In the genomic region with DNA sequence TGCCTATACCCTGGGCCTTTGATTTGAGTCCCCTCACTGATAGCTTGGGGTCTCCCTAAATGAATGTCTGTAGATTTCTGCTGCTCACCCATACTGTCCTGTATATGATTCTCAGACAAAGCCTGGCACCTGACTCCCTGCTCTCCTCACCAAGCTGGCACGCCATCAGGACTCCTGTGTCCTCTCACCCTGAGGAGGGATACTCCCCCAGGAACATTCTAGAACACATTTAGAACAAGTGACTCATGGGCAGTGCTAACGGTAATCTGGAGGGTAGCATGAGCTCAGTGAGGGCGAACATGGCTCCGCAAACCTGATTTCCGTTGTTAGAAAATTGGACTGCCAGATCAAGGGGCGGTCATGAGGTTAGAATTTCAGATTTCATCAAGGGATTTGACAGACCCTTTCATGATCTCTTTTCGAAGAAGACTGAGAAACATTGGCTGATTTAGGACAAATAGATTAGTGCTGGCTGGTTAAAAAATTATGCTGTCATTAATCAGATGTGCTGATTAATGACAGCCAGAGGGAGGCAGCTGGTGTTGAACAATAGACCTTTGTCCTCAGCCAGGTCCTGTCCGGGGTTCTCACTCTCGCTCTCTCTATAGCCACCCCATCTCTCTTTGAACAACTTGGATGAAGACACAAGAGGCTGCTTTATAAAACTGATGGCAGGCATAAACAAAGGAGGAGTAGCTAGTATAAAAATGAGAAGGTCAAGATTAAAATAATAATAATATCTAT, we compare ENCODE assay signal across 17 cellular contexts.
"Had no signal": no experiment of that assay in that cellular context is flagged by ENCODE, and none has a peak within 500 bp of the region (broad histone marks: within the 10 kb centered on the region; RNA-seq: fewer than 3 reads in every experiment).

No MANE protein-coding gene starts in this region.

- H3K4me3 ChIP-seq: heart right ventricle, lower lobe of right lung, prostate gland, SK-N-MC, tibial nerve had no signal

- ATAC-seq: activated T-cell treated with anti-CD3 and anti-CD28 coated beads, Interleukin-2, amount 50 U/mL, for 72 hours; left colon; lower lobe of right lung; sciatic nerve; stimulated activated naive B cell treated with anti-CD40 and anti-IgM and Interleukin-4, amounts not matched to agents 10 μg/mL and 1 μg/mL and 100 μg/mL, for 72 hours had no signal

- DNase-seq: activated CD4-positive, alpha-beta T cell treated with anti-CD3 and anti-CD28 coated beads, Interleukin-2, amount 50 U/mL, for 4 hours; activated effector memory CD4-positive, alpha-beta T cell treated with anti-CD3 and anti-CD28 coated beads, Interleukin-2, amount 50 U/mL, for 16 hours; activated T-cell treated with anti-CD3 and anti-CD28 coated beads, Interleukin-2, amount 50 U/mL, for 72 hours; endodermal cell; foreskin melanocyte; heart right ventricle; left colon; lower lobe of right lung; stimulated activated naive B cell treated with anti-CD40 and anti-IgM and Interleukin-4, amounts not matched to agents 10 μg/mL and 1 μg/mL and 100 μg/mL, for 72 hours had no signal

- H3K27me3 ChIP-seq: heart right ventricle, tibial nerve had no signal

- H3K9me3 ChIP-seq: lower lobe of right lung, prostate gland had no signal

- H3K4me1 ChIP-seq: lower lobe of right lung, prostate gland, tibial nerve had no signal

- H3K27ac ChIP-seq: epithelial cell of prostate, heart right ventricle, lower lobe of right lung, SK-N-MC, tibial nerve had no signal

- H3K36me3 ChIP-seq: heart right ventricle, lower lobe of right lung, prostate gland, tibial nerve had no signal

- FAIRE-seq: colon, TTC549, urothelium cell line had no signal
